In genomic region chr4:185582651-185583400, GRCh38 we compare ENCODE assay signal across 16 cellular contexts. TPM values are rescaled to one million over a fixed set of nuclear protein-coding genes. Genes with fewer than 3 reads are reported as not detected.
DNase-seq lines count a peak whose midpoint lies in the region; ATAC-seq, FAIRE-seq and TF ChIP-seq lines count a peak whose summit lies in the region.
"Had no signal": no experiment of that assay in that cellular context is flagged by ENCODE, and none has a peak within 500 bp of the region (broad histone marks: within the 10 kb centered on the region; RNA-seq: fewer than 3 reads in every experiment).

No MANE protein-coding gene starts in this region.

- peak; percentile 32 to 89 (median 72) for ATAC-seq in heart right ventricle
- ATAC-seq in GM18502 (IDR thresholded peaks at IDR 0.05; ENCODE audit: poor library complexity, unreplicated experiment): no peak
- no peak for ATAC-seq in HG02763 (IDR thresholded peaks at IDR 0.05; ENCODE audit: unreplicated experiment)
- ATAC-seq in GM18868 (IDR thresholded peaks at IDR 0.05; ENCODE audit: unreplicated experiment): no peak
- ATAC-seq: A549, GM12878, K562 had no signal

- no peak overlapping the region for H3K27ac ChIP-seq in astrocyte (ENCODE audit: low read depth, low read length)
- peak overlapping the region in 6 of 10 donors; percentile 9 to 62 (median 44) for H3K27ac ChIP-seq in heart right ventricle
- no peak overlapping the region for H3K27ac ChIP-seq in neural progenitor cell
- H3K27ac ChIP-seq: A549 had no signal

- intact Hi-C loops in heart right ventricle (cut with DNase I): no loop called here

- H3K4me3 ChIP-seq in astrocyte (ENCODE audit: insufficient read depth, low read depth, low read length) (no peak overlapping the region), heart right ventricle (no peak overlapping the region), neural progenitor cell (no peak overlapping the region)
- H3K4me3 ChIP-seq: A549, GM12878, K562 had no signal

- H3K4me2 ChIP-seq in astrocyte (ENCODE audit: low read length) (no peak overlapping the region), neural progenitor cell (no peak overlapping the region)
- H3K4me2 ChIP-seq: A549 had no signal

- H4K20me1 ChIP-seq in astrocyte (ENCODE audit: insufficient read depth, low read length) (no peaks in the 10 kb centered on the region), neural progenitor cell (ENCODE audit: low read depth) (no peaks in the 10 kb centered on the region)

- H3K9me3 ChIP-seq in astrocyte (ENCODE audit: insufficient read depth, low read depth, low read length) (no peaks in the 10 kb centered on the region), heart right ventricle (peaks cover 0 to 9% (median 0%) of the 10 kb centered on the region in 11 donors), neural progenitor cell (ENCODE audit: low read depth) (no peaks in the 10 kb centered on the region)
- H3K9me3 ChIP-seq: A549 had no signal

- H3K4me1 Mint-ChIP-seq in astrocyte (ENCODE audit: low read depth, unreplicated experiment) (peaks cover 17% of the 10 kb centered on the region), neural progenitor cell (peaks cover 14% of the 10 kb centered on the region)

- WGBS in heart right ventricle, 2 donors: 59 to 63% methylated on average over 7 of the region's 7 CpGs

- DNase-seq in ELF-1 (ENCODE audit: low read depth, low spot score): peak; percentile 58
- DNase-seq in astrocyte (ENCODE audit: low read depth): no peak
- no peak for DNase-seq in heart right ventricle
- DNase-seq in neural progenitor cell (ENCODE audit: low spot score): peak; percentile 40
- DNase-seq in activated effector memory CD4-positive, alpha-beta T cell treated with anti-CD3 and anti-CD28 coated beads, Interleukin-2, amount 50 U/mL, for 16 hours: no peak
- DNase-seq: NCI-H1092, NCI-H187, NCI-H446 treated with DMSO at 0.1 percent for 48 hours, NCI-H774 had no signal

- H3K27me3 Mint-ChIP-seq in astrocyte (ENCODE audit: low read depth, unreplicated experiment) (no peaks in the 10 kb centered on the region), neural progenitor cell (ENCODE audit: insufficient read depth, low read depth) (peaks cover 4% of the 10 kb centered on the region)

- H3K9ac ChIP-seq in astrocyte (ENCODE audit: low read length): no peak overlapping the region
- no peak overlapping the region for H3K9ac ChIP-seq in neural progenitor cell

- H3K4me1 ChIP-seq in astrocyte (ENCODE audit: insufficient read depth, low read length) (no peaks in the 10 kb centered on the region), heart right ventricle (peaks cover 0 to 11% (median 0%) of the 10 kb centered on the region in 9 donors), neural progenitor cell (peaks cover 3% of the 10 kb centered on the region)
- H3K4me1 ChIP-seq: A549 had no signal

- TF ChIP-seq CTCF in astrocyte (IDR thresholded peaks at IDR 0.05; ENCODE audit: insufficient read depth, low read depth, low read length) (no peak), heart right ventricle (IDR thresholded peaks at IDR 0.05) (no peak), neural progenitor cell (IDR thresholded peaks at IDR 0.05) (no peak)

- peaks cover 3% of the 10 kb centered on the region for H3K36me3 Mint-ChIP-seq in astrocyte (ENCODE audit: low read depth, unreplicated experiment)
- H3K36me3 Mint-ChIP-seq in neural progenitor cell: peaks cover 4% of the 10 kb centered on the region
- H3K36me3 Mint-ChIP-seq: CD14-positive monocyte had no signal

- H3K4me3 Mint-ChIP-seq in astrocyte (ENCODE audit: unreplicated experiment) (no peak overlapping the region), neural progenitor cell (no peak overlapping the region)
- H3K4me3 Mint-ChIP-seq: CD14-positive monocyte had no signal

- H2AFZ ChIP-seq in astrocyte (ENCODE audit: low read depth, low read length) (no peak overlapping the region), neural progenitor cell (replicated peaks) (peak overlapping the region; percentile 61)

- H3K9me3 Mint-ChIP-seq in astrocyte (ENCODE audit: unreplicated experiment) (no peaks in the 10 kb centered on the region), neural progenitor cell (no peaks in the 10 kb centered on the region)

- peak overlapping the region; percentile 38 for H3K27ac Mint-ChIP-seq in astrocyte (ENCODE audit: unreplicated experiment)
- H3K27ac Mint-ChIP-seq in neural progenitor cell: peak overlapping the region; percentile 22
- H3K27ac Mint-ChIP-seq: CD14-positive monocyte had no signal

- no peak for FAIRE-seq in astrocyte (lab: Jason Lieb, UNC)
- FAIRE-seq: A549, GM12878, K562 had no signal

- H3F3A ChIP-seq in neural progenitor cell (ENCODE audit: low read depth): no peaks in the 10 kb centered on the region

- H3K27me3 ChIP-seq in astrocyte (ENCODE audit: insufficient read depth, low read length) (no peaks in the 10 kb centered on the region), heart right ventricle (peaks cover 0 to 15% (median 0%) of the 10 kb centered on the region in 7 donors), neural progenitor cell (peaks cover 15% of the 10 kb centered on the region)

- H3K36me3 ChIP-seq in astrocyte (ENCODE audit: insufficient read depth, low read length) (no peaks in the 10 kb centered on the region), heart right ventricle (peaks cover 0 to 26% (median 0%) of the 10 kb centered on the region in 9 donors), neural progenitor cell (no peaks in the 10 kb centered on the region)

- H3K79me2 ChIP-seq in astrocyte (ENCODE audit: insufficient read depth, low read length) (no peaks in the 10 kb centered on the region), neural progenitor cell (ENCODE audit: low read depth) (no peaks in the 10 kb centered on the region)

RNA-seq across cellular contexts. Expression of gene PDLIM3, which starts 47.5 kb away (rescaled TPM):
- total RNA-seq in astrocyte: 28.5 and 30.7 TPM in 2 replicates
- total RNA-seq in heart right ventricle: 100 to 1,000 TPM; 112 to 846 (median 292) TPM
- 100 to 1,000 TPM; 120 to 538 TPM for polyA plus RNA-seq in heart right ventricle
- 1.4 and 5.2 TPM in 2 replicates for total RNA-seq in neural progenitor cell (ENCODE audit: low replicate concordance)
- total RNA-seq: GM12878, K562 had no signal
- polyA plus RNA-seq: CD14-positive monocyte had no signal

Comparison
In these comparisons a context has a peak if more than half of its experiments do, and no peak if none do; other contexts are left out.
1. DNase-seq: peak in ELF-1 (single experiment) and neural progenitor cell (single experiment); none in astrocyte (single experiment), heart right ventricle (0 of 2) and activated effector memory CD4-positive, alpha-beta T cell treated with anti-CD3 and anti-CD28 coated beads, Interleukin-2, amount 50 U/mL, for 16 hours (single experiment).
2. H3K27ac ChIP-seq: peak in heart right ventricle (6 of 10); none in astrocyte (single experiment) and neural progenitor cell (single experiment).
3. ATAC-seq: peak in heart right ventricle (8 of 8); none in GM18502 (single experiment), HG02763 (single experiment) and GM18868 (single experiment).